ENCODE assay signal across 1 cellular context in the genomic region with DNA sequence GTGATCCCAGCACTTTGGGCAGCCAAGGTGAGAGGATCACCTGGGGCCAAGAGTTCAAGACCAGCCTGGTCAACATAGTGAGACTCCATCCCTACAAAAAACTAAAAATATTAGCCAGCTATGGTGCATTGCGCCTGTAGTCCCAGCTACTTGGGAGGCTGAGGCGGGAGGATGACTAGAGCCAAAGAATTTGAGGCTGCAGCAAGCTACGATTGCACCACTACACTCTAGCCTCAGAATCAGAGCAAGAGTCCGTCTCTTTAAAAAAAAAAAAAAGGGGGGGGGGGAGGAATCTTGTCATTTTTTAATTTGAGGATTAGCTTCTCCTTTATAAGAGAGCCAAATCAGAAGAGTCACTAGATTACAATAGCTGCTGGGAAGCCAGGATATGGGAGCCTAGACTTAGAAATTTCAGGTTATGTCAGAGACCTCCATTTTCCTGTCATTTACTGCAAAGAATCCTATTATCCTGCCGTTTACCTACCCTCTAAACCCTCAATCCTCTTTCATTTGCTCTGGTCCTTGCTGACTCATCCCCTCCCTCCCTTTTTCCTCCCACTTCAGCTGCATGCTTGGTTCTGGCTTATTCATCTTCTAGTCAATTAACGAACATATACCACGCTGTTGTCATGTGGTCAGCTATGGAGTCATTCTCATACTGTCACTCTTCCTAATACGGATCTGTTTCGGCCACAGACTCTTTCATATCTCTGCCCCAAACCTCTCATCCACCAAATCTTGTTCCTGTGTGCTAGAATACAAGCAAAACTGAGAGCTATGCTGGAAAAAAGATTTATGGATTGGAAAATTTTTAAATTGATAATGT.
A peak's percentile ranks its signal among the peaks of the same experiment; 100 is the strongest.
TF ChIP-seq lines count a peak whose summit lies in the region.

No MANE protein-coding gene starts in this region.

TF ChIP-seq in K562, 482 proteins besides CTCF, POLR2A, EP300 and RAD21 (continued from another document and continues in another):
- peak; percentile 64; the same call in 1 of the 2 replicates for TF ChIP-seq HBP1 (CRISPR knock-in tag; IDR thresholded peaks at IDR 0.05)
- no peak for TF ChIP-seq THAP7 (CRISPR knock-in tag; IDR thresholded peaks at IDR 0.05)
- no peak; the same call in 1 of the 2 replicates for TF ChIP-seq SMAD4 (CRISPR knock-in tag; conservative IDR thresholded peaks at IDR 0.05)
- TF ChIP-seq, protein P1, sequence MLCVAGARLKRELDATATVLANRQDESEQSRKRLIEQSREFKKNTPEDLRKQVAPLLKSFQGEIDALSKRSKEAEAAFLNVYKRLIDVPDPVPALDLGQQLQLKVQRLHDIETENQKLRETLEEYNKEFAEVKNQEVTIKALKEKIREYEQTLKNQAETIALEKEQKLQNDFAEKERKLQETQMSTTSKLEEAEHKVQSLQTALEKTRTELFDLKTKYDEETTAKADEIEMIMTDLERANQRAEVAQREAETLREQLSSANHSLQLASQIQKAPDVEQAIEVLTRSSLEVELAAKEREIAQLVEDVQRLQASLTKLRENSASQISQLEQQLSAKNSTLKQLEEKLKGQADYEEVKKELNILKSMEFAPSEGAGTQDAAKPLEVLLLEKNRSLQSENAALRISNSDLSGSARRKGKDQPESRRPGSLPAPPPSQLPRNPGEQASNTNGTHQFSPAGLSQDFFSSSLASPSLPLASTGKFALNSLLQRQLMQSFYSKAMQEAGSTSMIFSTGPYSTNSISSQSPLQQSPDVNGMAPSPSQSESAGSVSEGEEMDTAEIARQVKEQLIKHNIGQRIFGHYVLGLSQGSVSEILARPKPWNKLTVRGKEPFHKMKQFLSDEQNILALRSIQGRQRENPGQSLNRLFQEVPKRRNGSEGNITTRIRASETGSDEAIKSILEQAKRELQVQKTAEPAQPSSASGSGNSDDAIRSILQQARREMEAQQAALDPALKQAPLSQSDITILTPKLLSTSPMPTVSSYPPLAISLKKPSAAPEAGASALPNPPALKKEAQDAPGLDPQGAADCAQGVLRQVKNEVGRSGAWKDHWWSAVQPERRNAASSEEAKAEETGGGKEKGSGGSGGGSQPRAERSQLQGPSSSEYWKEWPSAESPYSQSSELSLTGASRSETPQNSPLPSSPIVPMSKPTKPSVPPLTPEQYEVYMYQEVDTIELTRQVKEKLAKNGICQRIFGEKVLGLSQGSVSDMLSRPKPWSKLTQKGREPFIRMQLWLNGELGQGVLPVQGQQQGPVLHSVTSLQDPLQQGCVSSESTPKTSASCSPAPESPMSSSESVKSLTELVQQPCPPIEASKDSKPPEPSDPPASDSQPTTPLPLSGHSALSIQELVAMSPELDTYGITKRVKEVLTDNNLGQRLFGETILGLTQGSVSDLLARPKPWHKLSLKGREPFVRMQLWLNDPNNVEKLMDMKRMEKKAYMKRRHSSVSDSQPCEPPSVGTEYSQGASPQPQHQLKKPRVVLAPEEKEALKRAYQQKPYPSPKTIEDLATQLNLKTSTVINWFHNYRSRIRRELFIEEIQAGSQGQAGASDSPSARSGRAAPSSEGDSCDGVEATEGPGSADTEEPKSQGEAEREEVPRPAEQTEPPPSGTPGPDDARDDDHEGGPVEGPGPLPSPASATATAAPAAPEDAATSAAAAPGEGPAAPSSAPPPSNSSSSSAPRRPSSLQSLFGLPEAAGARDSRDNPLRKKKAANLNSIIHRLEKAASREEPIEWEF (CRISPR knock-in tag; IDR thresholded peaks at IDR 0.05) = peak; percentile 77; the same call in 1 of the 2 replicates
- TF ChIP-seq GTF2E2 (tag; IDR thresholded peaks at IDR 0.05) = no peak; the same call in 1 of the 2 replicates
- no peak for TF ChIP-seq NFXL1 (CRISPR knock-in tag; IDR thresholded peaks at IDR 0.05)
- TF ChIP-seq, protein P2, sequence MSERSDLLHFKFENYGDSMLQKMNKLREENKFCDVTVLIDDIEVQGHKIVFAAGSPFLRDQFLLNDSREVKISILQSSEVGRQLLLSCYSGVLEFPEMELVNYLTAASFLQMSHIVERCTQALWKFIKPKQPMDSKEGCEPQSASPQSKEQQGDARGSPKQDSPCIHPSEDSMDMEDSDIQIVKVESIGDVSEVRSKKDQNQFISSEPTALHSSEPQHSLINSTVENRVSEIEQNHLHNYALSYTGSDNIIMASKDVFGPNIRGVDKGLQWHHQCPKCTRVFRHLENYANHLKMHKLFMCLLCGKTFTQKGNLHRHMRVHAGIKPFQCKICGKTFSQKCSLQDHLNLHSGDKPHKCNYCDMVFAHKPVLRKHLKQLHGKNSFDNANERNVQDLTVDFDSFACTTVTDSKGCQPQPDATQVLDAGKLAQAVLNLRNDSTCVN (CRISPR knock-in tag; IDR thresholded peaks at IDR 0.05) = no peak
- TF ChIP-seq HNRNPK (IDR thresholded peaks at IDR 0.05; ENCODE audit: low read depth, low read length, poor library complexity, severe bottlenecking) = no peak
- no peak for TF ChIP-seq MIER1 (IDR thresholded peaks at IDR 0.05; ENCODE audit: low read depth)
- TF ChIP-seq DACH1 (IDR thresholded peaks at IDR 0.05; ENCODE audit: partially characterized antibody) = peak; percentile 79
- TF ChIP-seq KDM2B (CRISPR knock-in tag; IDR thresholded peaks at IDR 0.05) = no peak
- TF ChIP-seq, protein P3, sequence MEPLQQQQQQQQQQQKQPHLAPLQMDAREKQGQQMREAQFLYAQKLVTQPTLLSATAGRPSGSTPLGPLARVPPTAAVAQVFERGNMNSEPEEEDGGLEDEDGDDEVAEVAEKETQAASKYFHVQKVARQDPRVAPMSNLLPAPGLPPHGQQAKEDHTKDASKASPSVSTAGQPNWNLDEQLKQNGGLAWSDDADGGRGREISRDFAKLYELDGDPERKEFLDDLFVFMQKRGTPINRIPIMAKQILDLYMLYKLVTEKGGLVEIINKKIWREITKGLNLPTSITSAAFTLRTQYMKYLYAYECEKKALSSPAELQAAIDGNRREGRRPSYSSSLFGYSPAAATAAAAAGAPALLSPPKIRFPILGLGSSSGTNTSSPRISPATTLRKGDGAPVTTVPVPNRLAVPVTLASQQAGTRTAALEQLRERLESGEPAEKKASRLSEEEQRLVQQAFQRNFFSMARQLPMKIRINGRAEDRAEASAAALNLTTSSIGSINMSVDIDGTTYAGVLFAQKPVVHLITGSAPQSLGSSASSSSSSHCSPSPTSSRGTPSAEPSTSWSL (CRISPR knock-in tag; IDR thresholded peaks at IDR 0.05; ENCODE audit: borderline replicate concordance) = no peak
- TF ChIP-seq TCF7L2 (IDR thresholded peaks at IDR 0.05; ENCODE audit: low read depth, low read length) = no peak
- peak; percentile 80 for TF ChIP-seq ZNF384 (IDR thresholded peaks at IDR 0.05; ENCODE audit: low read depth, low read length)
- no peak for TF ChIP-seq ZNF184 (CRISPR knock-in tag; IDR thresholded peaks at IDR 0.05)
- no peak for TF ChIP-seq COPS2 (conservative IDR thresholded peaks at IDR 0.05)
- no peak for TF ChIP-seq ZNF77 (CRISPR knock-in tag; IDR thresholded peaks at IDR 0.05)
- TF ChIP-seq C11orf30 (IDR thresholded peaks at IDR 0.05; ENCODE audit: low read depth) = peak; percentile 98
- no peak for TF ChIP-seq HCFC1 (IDR thresholded peaks at IDR 0.05; ENCODE audit: low read depth, low read length)
- TF ChIP-seq POLR3G (IDR thresholded peaks at IDR 0.05; ENCODE audit: extremely low read depth, insufficient read length, insufficient replicate concordance) = no peak
- peak; percentile 97 for TF ChIP-seq FOSL1 (tag; conservative IDR thresholded peaks at IDR 0.05)
- no peak for TF ChIP-seq PRMT5 (CRISPR knock-in tag; IDR thresholded peaks at IDR 0.05)
- TF ChIP-seq TAF15 (IDR thresholded peaks at IDR 0.05; ENCODE audit: low read depth, low read length) = no peak
- no peak for TF ChIP-seq POLR2G (IDR thresholded peaks at IDR 0.05; ENCODE audit: low read depth, low read length)
- TF ChIP-seq POLR3A (IDR thresholded peaks at IDR 0.05; ENCODE audit: borderline replicate concordance, extremely low read depth, insufficient read depth, insufficient read length) = no peak
- no peak for TF ChIP-seq ZNF586 (CRISPR knock-in tag; conservative IDR thresholded peaks at IDR 0.05)
- no peak for TF ChIP-seq TCFL5 (CRISPR knock-in tag; conservative IDR thresholded peaks at IDR 0.05)
- peak; percentile 98 for TF ChIP-seq ZNF316 (IDR thresholded peaks at IDR 0.05)
- TF ChIP-seq, protein P4, sequence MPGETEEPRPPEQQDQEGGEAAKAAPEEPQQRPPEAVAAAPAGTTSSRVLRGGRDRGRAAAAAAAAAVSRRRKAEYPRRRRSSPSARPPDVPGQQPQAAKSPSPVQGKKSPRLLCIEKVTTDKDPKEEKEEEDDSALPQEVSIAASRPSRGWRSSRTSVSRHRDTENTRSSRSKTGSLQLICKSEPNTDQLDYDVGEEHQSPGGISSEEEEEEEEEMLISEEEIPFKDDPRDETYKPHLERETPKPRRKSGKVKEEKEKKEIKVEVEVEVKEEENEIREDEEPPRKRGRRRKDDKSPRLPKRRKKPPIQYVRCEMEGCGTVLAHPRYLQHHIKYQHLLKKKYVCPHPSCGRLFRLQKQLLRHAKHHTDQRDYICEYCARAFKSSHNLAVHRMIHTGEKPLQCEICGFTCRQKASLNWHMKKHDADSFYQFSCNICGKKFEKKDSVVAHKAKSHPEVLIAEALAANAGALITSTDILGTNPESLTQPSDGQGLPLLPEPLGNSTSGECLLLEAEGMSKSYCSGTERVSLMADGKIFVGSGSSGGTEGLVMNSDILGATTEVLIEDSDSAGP (CRISPR knock-in tag; IDR thresholded peaks at IDR 0.05) = peak; percentile 59; the same call in 1 of the 2 replicates
- TF ChIP-seq BRF1 (IDR thresholded peaks at IDR 0.05; ENCODE audit: borderline replicate concordance, extremely low read depth, insufficient read length) = no peak
- no peak for TF ChIP-seq ZNF282 (CRISPR knock-in tag; IDR thresholded peaks at IDR 0.05)
- TF ChIP-seq ZNF232 (CRISPR knock-in tag; IDR thresholded peaks at IDR 0.05) = no peak
- no peak for TF ChIP-seq TFAM (CRISPR knock-in tag; conservative IDR thresholded peaks at IDR 0.05)
- TF ChIP-seq, protein P5, sequence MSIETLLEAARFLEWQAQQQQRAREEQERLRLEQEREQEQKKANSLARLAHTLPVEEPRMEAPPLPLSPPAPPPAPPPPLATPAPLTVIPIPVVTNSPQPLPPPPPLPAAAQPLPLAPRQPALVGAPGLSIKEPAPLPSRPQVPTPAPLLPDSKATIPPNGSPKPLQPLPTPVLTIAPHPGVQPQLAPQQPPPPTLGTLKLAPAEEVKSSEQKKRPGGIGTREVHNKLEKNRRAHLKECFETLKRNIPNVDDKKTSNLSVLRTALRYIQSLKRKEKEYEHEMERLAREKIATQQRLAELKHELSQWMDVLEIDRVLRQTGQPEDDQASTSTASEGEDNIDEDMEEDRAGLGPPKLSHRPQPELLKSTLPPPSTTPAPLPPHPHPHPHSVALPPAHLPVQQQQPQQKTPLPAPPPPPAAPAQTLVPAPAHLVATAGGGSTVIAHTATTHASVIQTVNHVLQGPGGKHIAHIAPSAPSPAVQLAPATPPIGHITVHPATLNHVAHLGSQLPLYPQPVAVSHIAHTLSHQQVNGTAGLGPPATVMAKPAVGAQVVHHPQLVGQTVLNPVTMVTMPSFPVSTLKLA (conservative IDR thresholded peaks at IDR 0.05) = peak; percentile 81 to 89
- TF ChIP-seq RBM17 (IDR thresholded peaks at IDR 0.05; ENCODE audit: borderline replicate concordance, low read depth, low read length) = no peak
- peak; percentile 95 for TF ChIP-seq PRDM10 (IDR thresholded peaks at IDR 0.05; ENCODE audit: partially characterized antibody)
- TF ChIP-seq POLR2AphosphoS2 (IDR thresholded peaks at IDR 0.05; ENCODE audit: low read length) = no peak
- no peak for TF ChIP-seq KDM5B (IDR thresholded peaks at IDR 0.05; ENCODE audit: insufficient replicate concordance, low read depth, low read length)
- no peak for TF ChIP-seq ZNF12 (CRISPR knock-in tag; IDR thresholded peaks at IDR 0.05)
- peak; percentile 35 to 53 for TF ChIP-seq KDM1A (IDR thresholded peaks at IDR 0.05)
